Comparison of ENCODE assay signal across 8 cellular contexts in the genomic region with DNA sequence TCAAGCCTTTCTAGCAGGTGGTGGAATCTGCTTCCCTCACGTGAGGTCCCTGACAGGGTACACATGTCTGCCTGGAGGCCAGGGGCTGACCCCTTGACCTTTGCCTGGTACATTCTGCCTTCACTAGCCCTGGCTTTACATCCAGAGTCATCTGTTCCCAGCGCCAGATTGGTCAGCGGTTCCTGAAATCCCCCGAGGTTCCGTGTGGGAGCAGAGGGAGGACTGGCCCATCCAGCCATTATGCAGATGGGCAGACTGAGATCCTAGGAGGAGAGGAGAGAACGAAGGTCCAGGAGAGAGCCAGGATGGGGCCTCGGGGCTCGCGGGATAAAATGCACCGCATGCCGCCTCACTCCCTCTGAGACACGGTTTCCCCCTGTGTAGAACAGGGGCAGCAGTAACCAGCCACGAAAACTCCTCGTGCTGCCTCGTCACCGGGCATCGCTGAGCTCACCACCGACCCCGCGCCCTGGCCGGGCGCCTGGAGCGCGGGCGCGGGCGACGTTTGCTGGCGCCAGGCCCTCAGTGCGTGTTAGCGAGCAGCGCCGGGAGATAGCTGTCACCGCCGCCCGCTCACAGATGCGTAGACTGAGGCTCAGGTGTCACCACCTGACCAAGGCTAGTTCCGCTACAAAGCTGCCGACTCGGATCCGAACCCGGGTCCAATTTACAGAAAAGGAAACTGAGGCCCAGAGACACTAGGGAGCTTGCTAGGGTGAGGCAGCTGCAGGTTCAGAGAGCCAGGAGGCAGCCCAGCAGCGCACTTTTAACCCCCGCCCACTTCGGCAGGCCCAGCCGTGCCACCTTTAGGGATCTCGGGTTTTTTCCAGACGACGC.
DNase-seq lines count a peak whose midpoint lies in the region; ATAC-seq and TF ChIP-seq lines count a peak whose summit lies in the region.

No MANE protein-coding gene starts in this region.

- ATAC-seq in GM21576 (IDR thresholded peaks at IDR 0.05; ENCODE audit: unreplicated experiment) = peak; percentile 2

- TF ChIP-seq CTCF in NB4 (IDR thresholded peaks at IDR 0.05; ENCODE audit: low read depth, low read length) (no peak), coronary artery (IDR thresholded peaks at IDR 0.05) (no peak)

- DNase-seq in EH (ENCODE audit: low read depth) (peak; percentile 55), NB4 (ENCODE audit: low read depth) (peak; percentile 21), coronary artery (ENCODE audit: low spot score) (peak; percentile 82), midbrain (lab: John Stamatoyannopoulos, UW) (peak; percentile 58), NCI-H82 treated with DMSO at 0.1 percent for 48 hours (lab: John Stamatoyannopoulos, UW; ENCODE audit: unreplicated experiment) (no peak), COLO829 (ENCODE audit: low spot score) (no peak), NCI-H1048 (lab: John Stamatoyannopoulos, UW) (no peak)

- H3K4me3 ChIP-seq in NB4 (ENCODE audit: low read depth, low read length) = peak overlapping the region; percentile 43
- peak overlapping the region; percentile 90 for H3K4me3 ChIP-seq in coronary artery

- peak overlapping the region; percentile 88 to 97 for H3K27ac ChIP-seq in coronary artery

- TF ChIP-seq POLR2A in NB4 (IDR thresholded peaks at IDR 0.05; ENCODE audit: extremely low read depth, insufficient read length) = no peak

Comparison
In these comparisons a context has a peak if more than half of its experiments do, and no peak if none do; other contexts are left out.
1. DNase-seq: peak in EH (single experiment), NB4 (single experiment), coronary artery (single experiment) and midbrain (single experiment); none in NCI-H82 treated with DMSO at 0.1 percent for 48 hours (single experiment), COLO829 (single experiment) and NCI-H1048 (single experiment).